ENCODE assay signal across 8 cellular contexts in genomic region chr5:140372971-140373487, GRCh38. TPM values are rescaled to one million over a fixed set of nuclear protein-coding genes. Genes with fewer than 3 reads are reported as not detected.
DNase-seq lines count a peak whose midpoint lies in the region; ATAC-seq and TF ChIP-seq lines count a peak whose summit lies in the region.

No MANE protein-coding gene starts in this region.

- CTCF ChIA-PET in activated CD8-positive, alpha-beta T cell treated with anti-CD3 and anti-CD28 coated beads for 36 hours (lab: Charles Lee) = interaction anchor here (0.7 to 3.9 kb wide), 53 partner anchors 9 to 350 kb away, joined by 3 to 35 read pairs (median 4); partner anchors contain the start of genes ANKHD1, EIF4EBP3 and SLC4A9

- TF ChIP-seq CTCF in activated CD8-positive, alpha-beta T cell treated with anti-CD3 and anti-CD28 coated beads for 36 hours (IDR thresholded peaks at IDR 0.05) = peak; percentile 87

- H3K27me3 Mint-ChIP-seq in activated CD8-positive, alpha-beta T cell treated with anti-CD3 and anti-CD28 coated beads for 36 hours = no peaks in the 10 kb centered on the region

- POLR2A ChIA-PET in activated CD8-positive, alpha-beta T cell treated with anti-CD3 and anti-CD28 coated beads for 36 hours (lab: Charles Lee) = interaction anchor here (0.6 kb wide), 2 partner anchors 124 to 403 kb away, joined by 3 read pairs; no protein-coding TSS in a partner anchor

- H3K4me1 Mint-ChIP-seq in activated CD8-positive, alpha-beta T cell treated with anti-CD3 and anti-CD28 coated beads for 36 hours (ENCODE audit: low read depth) = no peaks in the 10 kb centered on the region

- H3K9me3 Mint-ChIP-seq in activated CD8-positive, alpha-beta T cell treated with anti-CD3 and anti-CD28 coated beads for 36 hours = no peaks in the 10 kb centered on the region

- no peak overlapping the region for H3K4me3 Mint-ChIP-seq in activated CD8-positive, alpha-beta T cell treated with anti-CD3 and anti-CD28 coated beads for 36 hours

- H3K36me3 Mint-ChIP-seq in activated CD8-positive, alpha-beta T cell treated with anti-CD3 and anti-CD28 coated beads for 36 hours (ENCODE audit: low read depth) = no peaks in the 10 kb centered on the region

- H3K27ac Mint-ChIP-seq in activated CD8-positive, alpha-beta T cell treated with anti-CD3 and anti-CD28 coated beads for 36 hours = no peak overlapping the region

- ATAC-seq in GM21737 (IDR thresholded peaks at IDR 0.05; ENCODE audit: unreplicated experiment) (peak; percentile 81), esophagus mucosa (peak; percentile 54), HG02642 (IDR thresholded peaks at IDR 0.05; ENCODE audit: poor library complexity, unreplicated experiment) (no peak)
- peak; percentile 86 for ATAC-seq in activated CD8-positive, alpha-beta T cell treated with anti-CD3 and anti-CD28 coated beads for 36 hours

- intact Hi-C loops in activated CD8-positive, alpha-beta T cell treated with anti-CD3 and anti-CD28 coated beads for 36 hours (cut with micrococcal nuclease) = no loop called here

- DNase-seq in COLO829 (ENCODE audit: low spot score) = peak; percentile 39
- DNase-seq in NCI-H446 treated with DMSO at 0.1 percent for 48 hours (lab: John Stamatoyannopoulos, UW) = peak; percentile 35
- DNase-seq in activated CD8-positive, alpha-beta T cell treated with anti-CD3 and anti-CD28 coated beads for 36 hours = peak; percentile 57
- peak; percentile 38 for DNase-seq in middle frontal gyrus (ENCODE audit: extremely low spot score, low spot score)
- DNase-seq in stromal cell of bone marrow (ENCODE audit: low read depth) = peak; percentile 69

RNA-seq across cellular contexts. Expression of gene SLC4A9, which starts 13.0 kb away (rescaled TPM):
- total RNA-seq in activated CD8-positive, alpha-beta T cell treated with anti-CD3 and anti-CD28 coated beads for 36 hours = under 1 TPM in 1 of 2 experiments, not detected in 1; 0.36 TPM
- 0.08 TPM for total RNA-seq in esophagus mucosa

RNA-seq across cellular contexts. Expression of gene HBEGF, which starts 26.6 kb away (rescaled TPM):
- total RNA-seq in activated CD8-positive, alpha-beta T cell treated with anti-CD3 and anti-CD28 coated beads for 36 hours = 1 to 10 TPM; 5.1 to 6.4 TPM
- 62.1 TPM for total RNA-seq in esophagus mucosa

RNA-seq across cellular contexts. Expression of gene ANKHD1, which starts 28.6 kb away (rescaled TPM):
- 100 to 1,000 TPM in 1 of 2 experiments, 10 to 100 TPM in 1; 99.3 to 103 TPM for total RNA-seq in activated CD8-positive, alpha-beta T cell treated with anti-CD3 and anti-CD28 coated beads for 36 hours
- total RNA-seq in esophagus mucosa = 73.1 TPM
